ENCODE assay signal across 9 cellular contexts in the genomic region with DNA sequence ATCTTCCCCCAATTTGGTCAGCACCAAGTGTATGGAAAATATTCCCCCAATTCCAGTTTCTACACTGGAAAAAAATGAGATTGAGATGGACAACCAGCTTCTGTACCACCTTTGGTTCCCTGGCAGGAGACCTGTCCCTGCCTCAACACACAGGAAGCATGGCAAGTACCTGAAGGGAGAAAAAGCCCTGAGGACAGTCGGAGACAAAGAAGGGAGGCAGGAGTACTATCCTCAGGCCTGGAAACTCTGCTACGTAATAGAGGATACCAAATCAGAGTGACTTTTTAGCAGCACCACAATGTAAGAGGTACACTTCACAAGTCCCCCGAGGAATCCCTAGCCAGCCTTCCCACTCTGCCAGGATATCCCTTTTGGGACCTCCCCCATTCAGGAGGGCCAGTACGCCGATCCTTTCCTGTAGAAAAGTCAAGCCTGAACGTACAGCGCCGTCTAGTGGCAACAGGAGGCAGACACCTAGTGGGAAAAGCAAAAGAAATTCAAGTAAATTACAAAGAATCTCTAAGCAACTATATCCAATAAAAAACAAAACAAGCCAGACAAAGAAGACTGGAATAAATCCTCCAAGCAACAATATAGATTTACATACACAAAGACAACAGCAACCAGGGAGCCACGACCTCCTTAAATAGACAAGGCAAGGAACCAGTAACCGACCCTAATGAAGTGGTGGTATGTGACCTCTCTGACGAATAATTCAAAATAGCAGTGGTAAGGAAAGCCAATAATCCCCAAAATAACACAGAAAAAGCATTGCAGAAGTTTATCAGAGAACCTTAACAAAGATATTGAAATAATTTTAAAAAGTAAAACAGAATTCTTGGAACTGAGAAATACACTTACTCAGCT.
DNase-seq lines count a peak whose midpoint lies in the region; ATAC-seq and TF ChIP-seq lines count a peak whose summit lies in the region.
"Had no signal": no experiment of that assay in that cellular context is flagged by ENCODE, and none has a peak within 500 bp of the region (broad histone marks: within the 10 kb centered on the region; RNA-seq: fewer than 3 reads in every experiment).

No MANE protein-coding gene starts in this region.

- peak; percentile 96 for TF ChIP-seq CTCF in C4-2B (conservative IDR thresholded peaks at IDR 0.05)

- H3K4me3 Mint-ChIP-seq in activated CD4-positive, alpha-beta memory T cell treated with anti-CD3 and anti-CD28 coated beads for 36 hours = no peak overlapping the region

- H3K4me1 Mint-ChIP-seq in activated CD4-positive, alpha-beta memory T cell treated with anti-CD3 and anti-CD28 coated beads for 36 hours (ENCODE audit: low read depth) = no peaks in the 10 kb centered on the region

- no peak overlapping the region for H3K27ac ChIP-seq in C4-2B

- ATAC-seq in GM18909 (IDR thresholded peaks at IDR 0.05; ENCODE audit: poor library complexity, unreplicated experiment) = peak; percentile 66
- peak; percentile 49 for ATAC-seq in HG03565 (IDR thresholded peaks at IDR 0.05; ENCODE audit: unreplicated experiment)
- no peak for ATAC-seq in GM21447 (IDR thresholded peaks at IDR 0.05; ENCODE audit: unreplicated experiment)
- ATAC-seq: left colon had no signal

- H3K36me3 Mint-ChIP-seq in activated CD4-positive, alpha-beta memory T cell treated with anti-CD3 and anti-CD28 coated beads for 36 hours = no peaks in the 10 kb centered on the region

- POLR2A ChIA-PET in activated CD4-positive, alpha-beta memory T cell treated with anti-CD3 and anti-CD28 coated beads for 36 hours (lab: Charles Lee) = no interaction called here

- CTCF ChIA-PET in activated CD4-positive, alpha-beta memory T cell treated with anti-CD3 and anti-CD28 coated beads for 36 hours (lab: Charles Lee) = interaction anchor here (0.7 to 1.3 kb wide), 6 partner anchors 11 to 1132 kb away, joined by 3 to 5 read pairs (median 4); no protein-coding TSS in a partner anchor

- intact Hi-C loops in activated CD4-positive, alpha-beta memory T cell treated with anti-CD3 and anti-CD28 coated beads for 36 hours (cut with micrococcal nuclease) = no loop called here

- peak; percentile 26 for DNase-seq in activated CD4-positive, alpha-beta memory T cell treated with anti-CD3 and anti-CD28 coated beads for 36 hours
- DNase-seq in islet precursor cell (peak; percentile 77), NCI-H2196 (lab: John Stamatoyannopoulos, UW; ENCODE audit: unreplicated experiment) (no peak), hypothalamus (lab: John Stamatoyannopoulos, UW) (no peak)

- H3K9me3 Mint-ChIP-seq in activated CD4-positive, alpha-beta memory T cell treated with anti-CD3 and anti-CD28 coated beads for 36 hours = peaks cover 2% of the 10 kb centered on the region

- H3K27me3 Mint-ChIP-seq in activated CD4-positive, alpha-beta memory T cell treated with anti-CD3 and anti-CD28 coated beads for 36 hours = peaks cover 6% of the 10 kb centered on the region

- H3K27ac Mint-ChIP-seq in activated CD4-positive, alpha-beta memory T cell treated with anti-CD3 and anti-CD28 coated beads for 36 hours = no peak overlapping the region

Comparison
In these comparisons a context has a peak if more than half of its experiments do, and no peak if none do; other contexts are left out.
1. DNase-seq: peak in activated CD4-positive, alpha-beta memory T cell treated with anti-CD3 and anti-CD28 coated beads for 36 hours (single experiment) and islet precursor cell (single experiment); none in NCI-H2196 (single experiment) and hypothalamus (0 of 51).